In the genomic region with DNA sequence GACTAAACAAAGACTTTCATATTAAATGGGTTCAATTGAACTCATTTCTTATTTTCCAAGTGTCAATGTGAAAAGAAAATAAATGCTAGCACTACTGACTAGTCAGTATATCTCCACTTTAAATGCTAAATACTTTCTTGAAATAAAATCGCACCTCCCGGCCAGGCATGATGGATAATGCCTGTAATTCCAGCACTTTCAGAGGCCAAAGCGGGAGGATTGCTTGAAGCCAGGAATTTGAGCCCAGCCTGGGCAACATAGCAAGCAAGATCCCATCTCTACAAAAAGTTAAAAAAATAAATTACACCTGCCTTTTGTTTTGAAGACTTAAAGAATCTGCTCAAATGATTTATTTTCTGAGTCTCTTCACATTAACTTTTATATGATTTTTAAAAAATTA, we compare ENCODE assay signal across 22 cellular contexts. TPM values are rescaled to one million over a fixed set of nuclear protein-coding genes. Genes with fewer than 3 reads are reported as not detected.
DNase-seq lines count a peak whose midpoint lies in the region; ATAC-seq, FAIRE-seq and TF ChIP-seq lines count a peak whose summit lies in the region.
"Had no signal": no experiment of that assay in that cellular context is flagged by ENCODE, and none has a peak within 500 bp of the region (broad histone marks: within the 10 kb centered on the region; RNA-seq: fewer than 3 reads in every experiment).

No MANE protein-coding gene starts in this region.

- H3K36me3 ChIP-seq in GM23338 (ENCODE audit: insufficient read depth), result peaks cover 20% of the 10 kb centered on the region; the same call in 1 of the 2 replicates
- peaks cover 54% of the 10 kb centered on the region for H3K36me3 ChIP-seq in HUES6 (ENCODE audit: control insufficient read depth, insufficient read depth, low read length)
- peaks cover 2 to 9% of the 10 kb centered on the region in 2 experiments for H3K36me3 ChIP-seq in endothelial cell of umbilical vein (ENCODE audit: control insufficient read depth in 2 of 2, extremely low read depth in 1 of 2, insufficient read depth in 2 of 2, low read length in 2 of 2)
- H3K36me3 ChIP-seq in trophoblast cell (ENCODE audit: control insufficient read depth in 1 of 2, insufficient read depth in 2 of 2, low read length in 2 of 2), result peaks cover 1 to 2% of the 10 kb centered on the region in 2 experiments

- H3F3A ChIP-seq in GM23338 (replicated peaks; ENCODE audit: low read depth), result no peaks in the 10 kb centered on the region

- H3K27ac ChIP-seq in GM23338 (ENCODE audit: low read depth) (peak overlapping the region; percentile 39; the same call in 1 of the 2 replicates), HUES6 (ENCODE audit: low read depth, low read length) (peak overlapping the region; percentile 87), endothelial cell of umbilical vein (ENCODE audit: insufficient read depth, low read depth, low read length) (peak overlapping the region; percentile 30), trophoblast cell (ENCODE audit: low read depth, low read length) (peak overlapping the region; percentile 78)
- H3K27ac ChIP-seq: Peyer's patch, SJSA1 had no signal

- H3K4ac ChIP-seq in trophoblast cell (ENCODE audit: low read depth, low read length), result no peak overlapping the region

- no peak overlapping the region for H2AK5ac ChIP-seq in trophoblast cell (ENCODE audit: low read length)

- CTCF ChIA-PET in endothelial cell of umbilical vein (lab: Charles Lee), result no interaction called here

- no peak for ATAC-seq in GM23338
- ATAC-seq in HG02798 (IDR thresholded peaks at IDR 0.05; ENCODE audit: poor library complexity, unreplicated experiment), result no peak

- intact Hi-C loops in endothelial cell of umbilical vein (cut with micrococcal nuclease), result no loop called here
- intact Hi-C loops in cardiac septum (cut with DNase I), result no loop called here

- H3K79me2 ChIP-seq in GM23338 (replicated peaks; ENCODE audit: insufficient read depth) (no peaks in the 10 kb centered on the region), endothelial cell of umbilical vein (ENCODE audit: control insufficient read depth, insufficient read depth, low read length) (no peaks in the 10 kb centered on the region), trophoblast cell (ENCODE audit: control insufficient read depth, insufficient read depth, low read length, poor library complexity) (no peaks in the 10 kb centered on the region)

- H2AFZ ChIP-seq in GM23338 (no peak overlapping the region), endothelial cell of umbilical vein (ENCODE audit: low read depth, low read length) (no peak overlapping the region), trophoblast cell (ENCODE audit: insufficient read depth, low read length, poor library complexity) (no peak overlapping the region)

- H3K27me3 ChIP-seq in GM23338 (ENCODE audit: insufficient read depth) (no peaks in the 10 kb centered on the region), HUES6 (ENCODE audit: control insufficient read depth, insufficient read depth, low read length) (no peaks in the 10 kb centered on the region), endothelial cell of umbilical vein (ENCODE audit: control insufficient read depth in 2 of 2, insufficient read depth in 2 of 2, low read length in 2 of 2) (no peaks in the 10 kb centered on the region), trophoblast cell (ENCODE audit: insufficient read depth, low read length) (no peaks in the 10 kb centered on the region)
- H3K27me3 ChIP-seq: Peyer's patch, SJSA1 had no signal

- no peak overlapping the region for H3K4me3 Mint-ChIP-seq in GM23338
- H3K4me3 Mint-ChIP-seq: CD4-positive, CD25-positive, alpha-beta regulatory T cell had no signal

- no peak overlapping the region for H4K8ac ChIP-seq in trophoblast cell (ENCODE audit: low read depth, low read length)

- H3K4me2 ChIP-seq in GM23338 (no peak overlapping the region), endothelial cell of umbilical vein (ENCODE audit: insufficient read depth, low read length) (peak overlapping the region; percentile 59), trophoblast cell (ENCODE audit: low read length) (no peak overlapping the region)

- no peak overlapping the region for H4K91ac ChIP-seq in trophoblast cell (ENCODE audit: low read depth, low read length)

- H2BK12ac ChIP-seq in trophoblast cell (ENCODE audit: low read length), result no peak overlapping the region

- H3K27me3 Mint-ChIP-seq in GM23338 (ENCODE audit: insufficient read depth, low read depth, poor library complexity), result no peaks in the 10 kb centered on the region
- H3K27me3 Mint-ChIP-seq: CD4-positive, CD25-positive, alpha-beta regulatory T cell had no signal

- POLR2A ChIA-PET in endothelial cell of umbilical vein (lab: Charles Lee), result no interaction called here

- H3K23ac ChIP-seq in trophoblast cell (ENCODE audit: low read length), result no peak overlapping the region

- dilution Hi-C loops in endothelial cell of umbilical vein (cut with MboI; ENCODE audit: extremely low pct_ligation_motif_present, low sequenced_read_pairs), result no loop called here

- no peak overlapping the region for H3K14ac ChIP-seq in trophoblast cell (ENCODE audit: low read length)

- H3K4me1 ChIP-seq in GM23338 (ENCODE audit: insufficient read depth) (peaks cover 62% of the 10 kb centered on the region), HUES6 (ENCODE audit: control insufficient read depth, insufficient read depth, low read length) (peaks cover 48% of the 10 kb centered on the region), endothelial cell of umbilical vein (ENCODE audit: control insufficient read depth, extremely low read depth, insufficient read depth, low read length) (peaks cover 24% of the 10 kb centered on the region), trophoblast cell (ENCODE audit: control insufficient read depth in 1 of 2, insufficient read depth in 2 of 2, low read length in 2 of 2) (peaks cover 0 to 2% of the 10 kb centered on the region in 2 experiments)
- H3K4me1 ChIP-seq: HAP-1, Peyer's patch had no signal

- DNase-seq in GM23338 (ENCODE audit: low spot score), result peak; percentile 22
- DNase-seq in endothelial cell of umbilical vein (ENCODE audit: low read depth, low spot score), result no peak
- peak; percentile 9 to 61 for DNase-seq in trophoblast cell
- DNase-seq in cardiac septum (ENCODE audit: low spot score), result no peak
- no peak for DNase-seq in UCSD-AML1 (lab: John Stamatoyannopoulos, UW; ENCODE audit: unreplicated experiment)
- DNase-seq: CD4-positive, CD25-positive, alpha-beta regulatory T cell; COR-L47; DMS79; Kasumi-1; NCI-H1417; NCI-H1694 treated with DMSO at 0.1 percent for 48 hours; NCI-H2081 treated with DMSO at 0.1 percent for 48 hours; NCI-H2171 treated with DMSO at 0.1 percent for 48 hours; NCI-H524 treated with DMSO at 0.1 percent for 48 hours; NCI-H82; Peyer's patch had no signal

- H3K4me3 ChIP-seq in GM23338, result no peak overlapping the region
- H3K4me3 ChIP-seq in HUES6 (ENCODE audit: low read depth, low read length), result no peak overlapping the region
- H3K4me3 ChIP-seq in endothelial cell of umbilical vein (replicated peaks in 1 of 3; ENCODE audit: insufficient read depth in 1 of 3, low read depth in 1 of 3, low read length in 3 of 3), result no peak overlapping the region
- H3K4me3 ChIP-seq in trophoblast cell (ENCODE audit: low read depth, low read length), result no peak overlapping the region
- H3K4me3 ChIP-seq: HAP-1, Peyer's patch, SJSA1 had no signal

- peaks cover 37% of the 10 kb centered on the region for H3K36me3 Mint-ChIP-seq in GM23338 (ENCODE audit: low read depth)

- no peak overlapping the region for H4K12ac ChIP-seq in trophoblast cell (ENCODE audit: low read depth, low read length)

- TF ChIP-seq CTCF in GM23338 (conservative IDR thresholded peaks at IDR 0.05; ENCODE audit: low read depth in 2 of 2) (no peak), endothelial cell of umbilical vein (IDR thresholded peaks at IDR 0.05; ENCODE audit: extremely low read depth in 1 of 2, insufficient read depth in 1 of 2, low read depth in 1 of 2, low read length in 2 of 2) (no peak)

- FAIRE-seq in endothelial cell of umbilical vein (lab: Jason Lieb, UNC), result no peak

- no peaks in the 10 kb centered on the region for H3K9me2 ChIP-seq in GM23338 (ENCODE audit: insufficient read depth)

- H3K9me1 ChIP-seq in endothelial cell of umbilical vein (replicated peaks; ENCODE audit: control insufficient read depth, extremely low read depth, insufficient read depth, low read length), result no peaks in the 10 kb centered on the region

- H2BK5ac ChIP-seq in trophoblast cell (ENCODE audit: low read depth, low read length, poor library complexity), result peak overlapping the region; percentile 40

- H3K18ac ChIP-seq in trophoblast cell (ENCODE audit: low read length), result no peak overlapping the region

- BruUV-seq in endothelial cell of umbilical vein (replicated peaks; lab: Mats Ljungman, UMichigan), result no TSS peak

- no peak overlapping the region for H2BK120ac ChIP-seq in trophoblast cell (ENCODE audit: insufficient read depth, low read length, poor library complexity)

- no peak for TF ChIP-seq POLR2A in endothelial cell of umbilical vein (IDR thresholded peaks at IDR 0.05; ENCODE audit: low read depth, low read length)

- H4K20me1 ChIP-seq in GM23338 (replicated peaks; ENCODE audit: insufficient read depth) (no peaks in the 10 kb centered on the region), endothelial cell of umbilical vein (replicated peaks; ENCODE audit: control insufficient read depth, extremely low read depth, insufficient read depth, low read length) (no peaks in the 10 kb centered on the region)

- H3K4me1 Mint-ChIP-seq in GM23338, result peaks cover 48% of the 10 kb centered on the region
- H3K4me1 Mint-ChIP-seq: CD4-positive, CD25-positive, alpha-beta regulatory T cell had no signal

- peak overlapping the region; percentile 40; the same call in 1 of the 2 replicates for H3K27ac Mint-ChIP-seq in GM23338
- H3K27ac Mint-ChIP-seq: CD4-positive, CD25-positive, alpha-beta regulatory T cell had no signal

- WGBS in trophoblast cell (ENCODE audit: extremely low coverage, insufficient coverage, insufficient read length), result no CpG with 5 or more reads among the region's 3 CpGs

- H3K9me3 ChIP-seq in HUES6 (ENCODE audit: control insufficient read depth, insufficient read depth, low read depth, low read length) (no peaks in the 10 kb centered on the region), endothelial cell of umbilical vein (replicated peaks; ENCODE audit: control insufficient read depth, insufficient read depth, low read length) (no peaks in the 10 kb centered on the region), trophoblast cell (ENCODE audit: insufficient read depth, low read depth, low read length) (no peaks in the 10 kb centered on the region)
- H3K9me3 ChIP-seq: HAP-1, Peyer's patch, SJSA1 had no signal

- no peaks in the 10 kb centered on the region for H3K9me3 Mint-ChIP-seq in GM23338
- H3K9me3 Mint-ChIP-seq: CD4-positive, CD25-positive, alpha-beta regulatory T cell had no signal

- peaks cover 2% of the 10 kb centered on the region for H3K79me1 ChIP-seq in trophoblast cell (ENCODE audit: low read length)

- no peak overlapping the region for H3K9ac ChIP-seq in HUES6 (ENCODE audit: low read length)
- no peak overlapping the region for H3K9ac ChIP-seq in endothelial cell of umbilical vein (replicated peaks; ENCODE audit: extremely low read depth, insufficient read depth, low read length)
- H3K9ac ChIP-seq in trophoblast cell (ENCODE audit: low read length), result no peak overlapping the region

RNA-seq across cellular contexts. Expression of gene WDR36, which starts 34.7 kb away (rescaled TPM):
- 56.8 and 61.1 TPM in 2 replicates for total RNA-seq in GM23338 (2014; rRNA removed; shearing (Covaris generic))
- 14.3 and 18.5 TPM in 2 replicates for polyA plus RNA-seq in GM23338 (2016; fragmentation: Nextera tagmentation; extraction: Ambion mirVana)
- 30.2 and 33.8 TPM in 2 replicates for total RNA-seq in endothelial cell of umbilical vein
- polyA plus RNA-seq in endothelial cell of umbilical vein, result 7.4 and 10.6 TPM in 2 replicates
- polyA plus RNA-seq in endothelial cell of umbilical vein (2011; cell fraction: cytosol; rRNA removed), result 7.3 and 8.0 TPM in 2 replicates
- polyA plus RNA-seq in endothelial cell of umbilical vein (2011; cell fraction: nucleus; rRNA removed), result 27.0 and 33.8 TPM in 2 replicates
- 15.3 and 22.6 TPM in 2 replicates for polyA plus RNA-seq in endothelial cell of umbilical vein (2012)
- 46.2 and 50.2 TPM in 2 replicates for polyA minus RNA-seq in endothelial cell of umbilical vein
- polyA minus RNA-seq in endothelial cell of umbilical vein (2011; cell fraction: cytosol; rRNA and poly(A)+ RNA removed), result 44.0 TPM
- 74.8 and 86.6 TPM in 2 replicates for polyA minus RNA-seq in endothelial cell of umbilical vein (2011; cell fraction: nucleus; rRNA and poly(A)+ RNA removed)
- polyA plus RNA-seq in trophoblast cell (2013), result 14.0 and 15.5 TPM in 2 replicates
- total RNA-seq in cardiac septum, result 12.9 TPM

RNA-seq across cellular contexts. Expression of gene TSLP, which starts 55.4 kb away (rescaled TPM):
- 0.35 and 0.66 TPM in 2 replicates for total RNA-seq in GM23338 (2014; rRNA removed; shearing (Covaris generic))
- polyA plus RNA-seq in GM23338 (2016; fragmentation: Nextera tagmentation; extraction: Ambion mirVana) (1.5 and 2.1 TPM in 2 replicates), endothelial cell of umbilical vein (not detected in 2 replicates)
- total RNA-seq in endothelial cell of umbilical vein (not detected in 2 replicates), cardiac septum (3.7 TPM)
- polyA plus RNA-seq in endothelial cell of umbilical vein (2011; cell fraction: cytosol; rRNA removed), result not detected in 2 replicates
- polyA plus RNA-seq in endothelial cell of umbilical vein (2011; cell fraction: nucleus; rRNA removed), result not detected in 2 replicates
- polyA plus RNA-seq in endothelial cell of umbilical vein (2012), result not detected in 2 replicates
- polyA minus RNA-seq in endothelial cell of umbilical vein, result not detected in 2 replicates
- not detected for polyA minus RNA-seq in endothelial cell of umbilical vein (2011; cell fraction: cytosol; rRNA and poly(A)+ RNA removed)
- not detected in 2 replicates for polyA minus RNA-seq in endothelial cell of umbilical vein (2011; cell fraction: nucleus; rRNA and poly(A)+ RNA removed)
- polyA plus RNA-seq in trophoblast cell (2013), result 0.40 and 0.42 TPM in 2 replicates
- total RNA-seq: CD4-positive, CD25-positive, alpha-beta regulatory T cell; HT1080; OCI-LY7 had no signal
- polyA plus RNA-seq: CD4-positive, CD25-positive, alpha-beta regulatory T cell had no signal

Comparison
In these comparisons a context has a peak if more than half of its experiments do, and no peak if none do; other contexts are left out.
1. DNase-seq: peak in GM23338 (single experiment) and trophoblast cell (2 of 2); none in endothelial cell of umbilical vein (single experiment), cardiac septum (single experiment) and UCSD-AML1 (single experiment).
2. H3K27ac ChIP-seq: peak in every context shown above with its lines; median percentile 87 in HUES6; 78 in trophoblast cell; 39 in GM23338; 30 in endothelial cell of umbilical vein.